In genomic region chr10:100687143-100687953, GRCh38 we compare ENCODE assay signal across 24 cellular contexts. TPM values are rescaled to one million over a fixed set of nuclear protein-coding genes. Genes with fewer than 3 reads are reported as not detected.
"Had no signal": no experiment of that assay in that cellular context is flagged by ENCODE, and none has a peak within 500 bp of the region (broad histone marks: within the 10 kb centered on the region; RNA-seq: fewer than 3 reads in every experiment).

No MANE protein-coding gene starts in this region.

- H3K27ac ChIP-seq: adrenal gland, ascending aorta, brain microvascular endothelial cell, foreskin keratinocyte, right lobe of liver, skin epidermis, transverse colon had no signal

- H3K4me1 ChIP-seq: adrenal gland, ascending aorta, foreskin keratinocyte, right lobe of liver, transverse colon had no signal

- H3K36me3 ChIP-seq: adrenal gland, ascending aorta, brain microvascular endothelial cell, right lobe of liver, transverse colon had no signal

- H3K4me3 ChIP-seq: adrenal gland, ascending aorta, right lobe of liver, skin epidermis, transverse colon had no signal

- H3K9me3 ChIP-seq: adrenal gland, ascending aorta, right lobe of liver, transverse colon had no signal

- H3K27me3 ChIP-seq: ascending aorta had no signal

- DNase-seq: activated CD8-positive, alpha-beta memory T cell treated with anti-CD3 and anti-CD28 coated beads for 24 hours; activated CD8-positive, alpha-beta memory T cell treated with anti-CD3 and anti-CD28 coated beads, Interleukin-2, amount 50 U/mL, for 4 hours; activated naive CD4-positive, alpha-beta T cell; activated T-cell treated with anti-CD3 and anti-CD28 coated beads, Interleukin-2, amount 50 U/mL, for 24 hours; adrenal gland; brain microvascular endothelial cell; caudate nucleus; effector CD4-positive, alpha-beta T cell; foreskin keratinocyte; kidney glomerular epithelial cell; left ventricle myocardium superior; mammary epithelial cell; natural killer cell; occipital lobe; right lobe of liver; stimulated activated CD4-positive, alpha-beta T cell treated with anti-CD3 and anti-CD28 coated beads, Interleukin-15, amount 100 ng/mL, for 24 hours; T-helper 9 cell; transverse colon had no signal

- FAIRE-seq: urothelium cell line had no signal

RNA-seq across cellular contexts. Expression of gene PAX2, which starts 58.0 kb away (rescaled TPM):
- total RNA-seq: ascending aorta, foreskin keratinocyte, left ventricle myocardium superior, mammary epithelial cell, mesothelial cell of epicardium, natural killer cell, occipital lobe, temporal lobe, transverse colon had no signal
- polyA plus RNA-seq: esophagus, foreskin keratinocyte, mammary epithelial cell had no signal
